In genomic region chr21:33642027-33642895, GRCh38 we compare ENCODE assay signal across 8 cellular contexts. TPM values are rescaled to one million over a fixed set of nuclear protein-coding genes. Genes with fewer than 3 reads are reported as not detected.
DNase-seq lines count a peak whose midpoint lies in the region; ATAC-seq, FAIRE-seq and TF ChIP-seq lines count a peak whose summit lies in the region.

Gene ITSN1, plus strand, starts transcription at chr21:33642501. Its CDS starts 76,328 bp downstream, at chr21:33718829.

- 0 out of 2 replicates have a peak within 1 kb of the TSS, but pooled peaks have one; percentile 61 for H2BK20ac ChIP-seq in H1 (ENCODE audit: low read length)

- no peaks in the 10 kb centered on the region for H3K9me3 ChIP-seq in H1 (ENCODE audit: insufficient read depth in 2 of 2, low read depth in 1 of 2, low read length in 1 of 2)
- H3K9me3 ChIP-seq in mesenchymal stem cell (ENCODE audit: control insufficient read depth, low read length): no peaks in the 10 kb centered on the region

- H3K4me1 ChIP-seq in H1 (replicated peaks in 1 of 4; ENCODE audit: control insufficient read depth in 3 of 4, insufficient read depth in 4 of 4, low read length in 3 of 4): peaks cover 0 to 4% (median 0%) of the 10 kb centered on the region in 4 experiments; a peak in 2 of 7 replicates
- H3K4me1 ChIP-seq in mesenchymal stem cell (ENCODE audit: control insufficient read depth, insufficient read depth, low read depth, low read length): peaks cover 5% of the 10 kb centered on the region

- H2AFZ ChIP-seq in H1 (ENCODE audit: low read length): peak within 1 kb of the TSS; percentile 99
- H2AFZ ChIP-seq in mesenchymal stem cell (ENCODE audit: low read depth, low read length): peak within 1 kb of the TSS; percentile 97

- H3K4ac ChIP-seq in H1 (replicated peaks; ENCODE audit: insufficient read length, low read depth, low read length): peak within 1 kb of the TSS; percentile 60
- H3K4ac ChIP-seq in mesenchymal stem cell (ENCODE audit: low read depth in 1 of 2, low read length in 2 of 2): peak within 1 kb of the TSS; percentile 60 to 94

- peak; percentile 67 to 77; a peak in 2 of 3 replicates for TF ChIP-seq POLR2A in H1 (IDR thresholded peaks at IDR 0.05; ENCODE audit: control extremely low read depth in 1 of 2, low read depth in 2 of 2, low read length in 2 of 2)

- FAIRE-seq in HTR-8/SVneo (lab: Jason Lieb, UNC): peak; percentile 98
- peak; percentile 90 for FAIRE-seq in H1 (lab: Jason Lieb, UNC)

- H3K27ac ChIP-seq in H1 (ENCODE audit: low read depth, low read length) (peak within 1 kb of the TSS; percentile 94), mesenchymal stem cell (ENCODE audit: low read length, poor library complexity, severe bottlenecking) (peak within 1 kb of the TSS; percentile 94)

- H3K14ac ChIP-seq in H1 (ENCODE audit: insufficient read length) (no peak within 1 kb of the TSS), mesenchymal stem cell (ENCODE audit: low read length in 2 of 2) (peak within 1 kb of the TSS; percentile 15 to 93)

- peak within 1 kb of the TSS; percentile 99 for H3K18ac ChIP-seq in H1 (ENCODE audit: extremely low read depth, low read length)
- H3K18ac ChIP-seq in mesenchymal stem cell (ENCODE audit: low read depth in 1 of 2, low read length in 2 of 2): peak within 1 kb of the TSS; percentile 92 to 99

- no peak; a peak in 1 of 3 replicates for TF ChIP-seq EP300 in H1 (IDR thresholded peaks at IDR 0.05; ENCODE audit: borderline replicate concordance in 1 of 2, low read depth in 2 of 2, low read length in 2 of 2)

- 0 out of 2 replicates have a peak, but pooled peaks cover 3% of the 10 kb centered on the region for H3K79me1 ChIP-seq in H1 (ENCODE audit: low read depth, low read length)
- H3K79me1 ChIP-seq in mesenchymal stem cell (replicated peaks; ENCODE audit: low read length, poor library complexity, severe bottlenecking): peaks cover 6% of the 10 kb centered on the region

- peak; percentile 100 for DNase-seq in CMK (ENCODE audit: low read depth)
- DNase-seq in HTR-8/SVneo (ENCODE audit: insufficient read length, low spot score): peak; percentile 96
- peak; percentile 97 for DNase-seq in NOMO-1 treated with DMSO at 0.1 percent for 48 hours (lab: John Stamatoyannopoulos, UW; ENCODE audit: unreplicated experiment)
- DNase-seq in activated CD8-positive, alpha-beta memory T cell treated with anti-CD3 and anti-CD28 coated beads, Interleukin-2, amount 50 U/mL, for 1 hour (ENCODE audit: extremely low read depth): peak; percentile 99
- peak; percentile 98 to 99 for DNase-seq in H1 (ENCODE audit: low read depth in 1 of 2, low spot score in 2 of 2)
- DNase-seq in mesenchymal stem cell: peak; percentile 100
- DNase-seq in stimulated activated CD8-positive, alpha-beta memory T cell treated with anti-CD3 and anti-CD28 coated beads, Interleukin-12 subunit alpha, Interleukin-12 subunit beta, amount 100 ng/mL, for 24 hours (ENCODE audit: extremely low read depth): peak; percentile 100

- H2AK5ac ChIP-seq in H1 (ENCODE audit: low read depth, low read length) (no peak within 1 kb of the TSS), mesenchymal stem cell (ENCODE audit: low read length, severe bottlenecking) (peak within 1 kb of the TSS; percentile 73)

- POLR2A ChIA-PET in H1 (lab: Charles Lee; ENCODE audit: partially characterized antibody): interaction anchor here (1.0 to 1.4 kb wide), 2 partner anchors 8 to 99 kb away, joined by 4 to 5 read pairs; partner anchors contain the start of gene SON

- H3K23ac ChIP-seq in H1 (ENCODE audit: insufficient read length): no peak within 1 kb of the TSS
- H3K23ac ChIP-seq in mesenchymal stem cell (ENCODE audit: low read length in 2 of 2): peak within 1 kb of the TSS; percentile 90 to 97

- H2BK120ac ChIP-seq in H1 (replicated peaks; ENCODE audit: low read depth, low read length) (peak within 1 kb of the TSS; percentile 81), mesenchymal stem cell (ENCODE audit: low read depth, low read length) (peak within 1 kb of the TSS; percentile 77)

- H4K91ac ChIP-seq in H1 (replicated peaks; ENCODE audit: insufficient read length, low read length): peak within 1 kb of the TSS; percentile 77
- peak within 1 kb of the TSS; percentile 94 for H4K91ac ChIP-seq in mesenchymal stem cell (ENCODE audit: low read length)

- H3K56ac ChIP-seq in H1 (replicated peaks; ENCODE audit: insufficient read length, low read depth, low read length): peak within 1 kb of the TSS; percentile 78

- peaks cover 9% of the 10 kb centered on the region for H3K23me2 ChIP-seq in H1 (ENCODE audit: low read depth, low read length)

- no peaks in the 10 kb centered on the region for H3K27me3 ChIP-seq in H1 (replicated peaks in 1 of 4; ENCODE audit: control insufficient read depth in 3 of 4, extremely low read depth in 1 of 4, insufficient read depth in 3 of 4, low read length in 3 of 4)
- H3K27me3 ChIP-seq in mesenchymal stem cell (ENCODE audit: control insufficient read depth in 1 of 2, insufficient read depth in 1 of 2, low read length in 2 of 2): no peaks in the 10 kb centered on the region

- ATAC-seq in GM21381 (IDR thresholded peaks at IDR 0.05; ENCODE audit: unreplicated experiment): peak; percentile 81

- peaks cover 0 to 14% of the 10 kb centered on the region in 2 experiments for H4K20me1 ChIP-seq in H1 (replicated peaks in 1 of 2; ENCODE audit: control insufficient read depth in 1 of 2, insufficient read depth in 2 of 2, low read length in 2 of 2)

- TF ChIP-seq RAD21 in H1 (IDR thresholded peaks at IDR 0.05 in 1 of 2, conservative IDR thresholded peaks at IDR 0.05 in 1 of 2; ENCODE audit: low read depth in 2 of 2, low read length in 2 of 2): no peak

- TF ChIP-seq CTCF in H1 (IDR thresholded peaks at IDR 0.05; ENCODE audit: control extremely low read depth in 1 of 3, insufficient read depth in 1 of 3, low read depth in 1 of 3, low read length in 3 of 3): no peak

- peak within 1 kb of the TSS; percentile 90; the same call in 1 of the 2 replicates for H4K8ac ChIP-seq in H1 (ENCODE audit: extremely low read depth, insufficient read depth, low read length)
- H4K8ac ChIP-seq in mesenchymal stem cell (ENCODE audit: low read length): peak within 1 kb of the TSS; percentile 98

- H3K4me3 ChIP-seq in H1 (ENCODE audit: extremely low read depth in 1 of 4, insufficient read depth in 2 of 4, low read depth in 3 of 4, low read length in 4 of 4) (peak within 1 kb of the TSS; percentile 76 to 87 (median 80)), mesenchymal stem cell (ENCODE audit: insufficient read depth in 1 of 2, low read depth in 1 of 2, low read length in 2 of 2) (peak within 1 kb of the TSS; percentile 100)

- H2BK12ac ChIP-seq in H1 (ENCODE audit: low read depth, low read length): peak within 1 kb of the TSS; percentile 86
- peak within 1 kb of the TSS in 1 of 2 experiments; percentile 90 for H2BK12ac ChIP-seq in mesenchymal stem cell (ENCODE audit: low read length in 2 of 2)

- H2BK15ac ChIP-seq in H1 (ENCODE audit: low read length): peak within 1 kb of the TSS; percentile 81
- peak within 1 kb of the TSS; percentile 69 for H2BK15ac ChIP-seq in mesenchymal stem cell (ENCODE audit: low read depth, poor library complexity, severe bottlenecking)

- peak within 1 kb of the TSS; percentile 86 to 94 for H3K4me2 ChIP-seq in H1 (ENCODE audit: insufficient read depth in 1 of 2, low read depth in 2 of 2, low read length in 2 of 2)
- H3K4me2 ChIP-seq in mesenchymal stem cell (ENCODE audit: low read length, poor library complexity, severe bottlenecking): peak within 1 kb of the TSS; percentile 82

- H3K36me3 ChIP-seq in H1 (ENCODE audit: control insufficient read depth in 2 of 4, insufficient read depth in 4 of 4, low read length in 3 of 4): no peaks in the 10 kb centered on the region
- peaks cover 0 to 2% of the 10 kb centered on the region in 2 experiments for H3K36me3 ChIP-seq in mesenchymal stem cell (ENCODE audit: control insufficient read depth in 1 of 2, insufficient read depth in 2 of 2, low read depth in 1 of 2, low read length in 2 of 2)

- 2% methylated on average over 13 of the region's 71 CpGs; no CpG with 5 or more reads in 1 of the 2 experiments for WGBS in H1 (ENCODE audit: extremely low coverage in 1 of 2, insufficient coverage in 1 of 2, insufficient read length in 1 of 2, insufficient replicate concordance in 2 of 2, low coverage in 1 of 2, low lambda C conversion rate in 2 of 2, missing lambda C conversion rate in 1 of 2), 2 experiments
- under 1% methylated on average over 33 of the region's 71 CpGs for WGBS in mesenchymal stem cell

- H4K5ac ChIP-seq in H1 (ENCODE audit: insufficient read length, low read depth, low read length): peak within 1 kb of the TSS; percentile 98

- H3K9ac ChIP-seq in H1 (replicated peaks in 1 of 4; ENCODE audit: extremely low read depth in 1 of 4, low read depth in 3 of 4, low read length in 3 of 4) (peak within 1 kb of the TSS; percentile 86 to 93 (median 89)), mesenchymal stem cell (ENCODE audit: low read length) (peak within 1 kb of the TSS; percentile 100)

- H2BK5ac ChIP-seq in H1 (ENCODE audit: low read depth, low read length) (peak within 1 kb of the TSS; percentile 97), mesenchymal stem cell (ENCODE audit: low read depth, low read length, poor library complexity, severe bottlenecking) (peak within 1 kb of the TSS; percentile 79)

- CTCF ChIA-PET in H1 (lab: Charles Lee; ENCODE audit: partially characterized antibody): no interaction called here

- peaks cover 17 to 57% of the 10 kb centered on the region in 2 experiments for H3K79me2 ChIP-seq in H1 (ENCODE audit: control insufficient read depth in 1 of 2, insufficient read depth in 2 of 2, low read length in 2 of 2)

TF ChIP-seq in H1, 55 proteins besides CTCF, POLR2A, EP300 and RAD21 (continues in another document):
- no peak for TF ChIP-seq GTF2F1 (IDR thresholded peaks at IDR 0.05; ENCODE audit: borderline replicate concordance, low read depth, low read length)

RNA-seq across cellular contexts. Expression of gene ITSN1, which starts in this region (rescaled TPM):
- total RNA-seq in H1 (2021; fragmentation: NEBNext Ultra II Directional; extraction: Animal tissue kit (Norgen Biotek cat#: 25700)): 78.1 and 81.1 TPM in 2 replicates
- 48.9 and 60.8 TPM in 2 replicates for polyA plus RNA-seq in H1 (2011; rRNA removed)
- polyA plus RNA-seq in H1 (2011; cell fraction: cytosol; rRNA removed): 71.3 TPM
- 151 TPM for polyA plus RNA-seq in H1 (2011; cell fraction: nucleus; rRNA removed)
- 77.9 to 94.5 TPM (median 91.7 TPM) in 4 replicates for polyA plus RNA-seq in H1 (2012, experiment 1 of 2)
- 5.1 TPM for polyA plus RNA-seq in H1 (2012, experiment 2 of 2)
- 51.9 TPM for polyA plus RNA-seq in H1 (2013, experiment 1 of 2)
- polyA plus RNA-seq in H1 (2013, experiment 2 of 2): 50.0 TPM
- polyA minus RNA-seq in H1 (2011; rRNA and poly(A)+ RNA removed): 132 and 143 TPM in 2 replicates
- polyA minus RNA-seq in H1 (2011; cell fraction: cytosol; rRNA and poly(A)+ RNA removed): 54.9 TPM
- polyA minus RNA-seq in H1 (2011; cell fraction: nucleus; rRNA and poly(A)+ RNA removed): 85.2 TPM
- polyA plus RNA-seq in mesenchymal stem cell (2013, experiment 1 of 2): 32.0 TPM
- polyA plus RNA-seq in mesenchymal stem cell (2013, experiment 2 of 2): 30.6 TPM

Comparison
In these comparisons a context has a peak if more than half of its experiments do, and no peak if none do; other contexts are left out.
1. Peak in every context shown above with its lines: DNase-seq, ATAC-seq, H3K4me3 ChIP-seq and H3K27ac ChIP-seq.